In genomic region chr22:46013460-46014416, GRCh38 we compare ENCODE assay signal across 8 cellular contexts. TPM values are rescaled to one million over a fixed set of nuclear protein-coding genes. Genes with fewer than 3 reads are reported as not detected.
A peak's percentile ranks its signal among the peaks of the same experiment; 100 is the strongest.
DNase-seq lines count a peak whose midpoint lies in the region; ATAC-seq and TF ChIP-seq lines count a peak whose summit lies in the region.

No MANE protein-coding gene starts in this region.

- DNase-seq in DMS79 (lab: John Stamatoyannopoulos, UW) = peak; percentile 45
- peak; percentile 85 for DNase-seq in KG1 (lab: John Stamatoyannopoulos, UW)
- peak; percentile 88 to 94 for DNase-seq in SHP77 (lab: John Stamatoyannopoulos, UW)
- peak; percentile 60 for DNase-seq in activated gamma-delta T cell (lab: John Stamatoyannopoulos, UW)
- peak; percentile 96 for DNase-seq in fibroblast of the conjunctiva (ENCODE audit: low read depth)
- DNase-seq in neural crest cell (ENCODE audit: low read depth, low spot score) = peak; percentile 90
- DNase-seq in stimulated activated naive CD8-positive, alpha-beta T cell treated with anti-CD3 and anti-CD28 coated beads, Interleukin-15, amount 100 ng/mL, for 72 hours = peak; percentile 85 to 92

- H3K27ac Mint-ChIP-seq in neural crest cell (ENCODE audit: unreplicated experiment) = peak overlapping the region; percentile 87
- H3K27ac Mint-ChIP-seq in stimulated activated naive CD8-positive, alpha-beta T cell treated with anti-CD3 and anti-CD28 coated beads, Interleukin-15, amount 100 ng/mL, for 72 hours = peak overlapping the region; percentile 93

- H3K27me3 Mint-ChIP-seq in neural crest cell (ENCODE audit: low read depth) = peaks cover 25% of the 10 kb centered on the region
- H3K27me3 Mint-ChIP-seq in stimulated activated naive CD8-positive, alpha-beta T cell treated with anti-CD3 and anti-CD28 coated beads, Interleukin-15, amount 100 ng/mL, for 72 hours = no peaks in the 10 kb centered on the region

- peak overlapping the region; percentile 87 for H3K4me3 Mint-ChIP-seq in neural crest cell
- H3K4me3 Mint-ChIP-seq in stimulated activated naive CD8-positive, alpha-beta T cell treated with anti-CD3 and anti-CD28 coated beads, Interleukin-15, amount 100 ng/mL, for 72 hours = peak overlapping the region; percentile 93 to 94

- H3K36me3 Mint-ChIP-seq in neural crest cell (ENCODE audit: low read depth) = no peaks in the 10 kb centered on the region

- peak; percentile 77 for ATAC-seq in GM21576 (IDR thresholded peaks at IDR 0.05; ENCODE audit: unreplicated experiment)
- ATAC-seq in stimulated activated naive CD8-positive, alpha-beta T cell treated with anti-CD3 and anti-CD28 coated beads, Interleukin-15, amount 100 ng/mL, for 72 hours = peak; percentile 99

- H3K4me1 Mint-ChIP-seq in neural crest cell = peaks cover 10% of the 10 kb centered on the region
- H3K4me1 Mint-ChIP-seq in stimulated activated naive CD8-positive, alpha-beta T cell treated with anti-CD3 and anti-CD28 coated beads, Interleukin-15, amount 100 ng/mL, for 72 hours = peaks cover 23% of the 10 kb centered on the region

- peak; percentile 78 for TF ChIP-seq CTCF in neural crest cell (conservative IDR thresholded peaks at IDR 0.05)

- no peaks in the 10 kb centered on the region for H3K9me3 Mint-ChIP-seq in neural crest cell
- no peaks in the 10 kb centered on the region for H3K9me3 Mint-ChIP-seq in stimulated activated naive CD8-positive, alpha-beta T cell treated with anti-CD3 and anti-CD28 coated beads, Interleukin-15, amount 100 ng/mL, for 72 hours

RNA-seq across cellular contexts. Expression of gene WNT7B, which starts 36.8 kb away (rescaled TPM):
- 12.6 and 14.2 TPM in 2 replicates for total RNA-seq in neural crest cell

Comparison
In these comparisons a context has a peak if more than half of its experiments do, and no peak if none do; other contexts are left out.
1. Peak in every context shown above with its lines: DNase-seq and ATAC-seq.
2. DNase-seq: peak in every context shown above with its lines; median percentile 96 in fibroblast of the conjunctiva; 91 in SHP77; 90 in neural crest cell; 88 in stimulated activated naive CD8-positive, alpha-beta T cell treated with anti-CD3 and anti-CD28 coated beads, Interleukin-15, amount 100 ng/mL, for 72 hours; 85 in KG1; 60 in activated gamma-delta T cell; 45 in DMS79.